In genomic region chr21:38810034-38810825, GRCh38 we compare ENCODE assay signal across 13 cellular contexts. TPM values are rescaled to one million over a fixed set of nuclear protein-coding genes. Genes with fewer than 3 reads are reported as not detected.
A peak's percentile ranks its signal among the peaks of the same experiment; 100 is the strongest.
DNase-seq lines count a peak whose midpoint lies in the region; ATAC-seq and TF ChIP-seq lines count a peak whose summit lies in the region.
"Had no signal": no experiment of that assay in that cellular context is flagged by ENCODE, and none has a peak within 500 bp of the region (broad histone marks: within the 10 kb centered on the region; RNA-seq: fewer than 3 reads in every experiment).

No MANE protein-coding gene starts in this region.

- H3K27me3 ChIP-seq in HUES48 (ENCODE audit: control insufficient read depth, insufficient read depth, low read length) = no peaks in the 10 kb centered on the region
- H3K27me3 ChIP-seq in hepatocyte = no peaks in the 10 kb centered on the region
- peaks cover 0 to 5% (median 0%) of the 10 kb centered on the region in 7 donors for H3K27me3 ChIP-seq in spleen (replicated peaks in 1 of 7)

- DNase-seq in amniotic epithelial cell (ENCODE audit: low read depth) (peak; percentile 65), hepatocyte (ENCODE audit: low spot score) (no peak), spleen (no peak), amniotic stem cell (lab: John Stamatoyannopoulos, UW) (no peak), AG20443 (ENCODE audit: low spot score) (no peak)
- no peak for DNase-seq in activated CD4-positive, CD25-positive, alpha-beta regulatory T cell (lab: John Stamatoyannopoulos, UW)
- DNase-seq: activated CD4-positive, CD25-positive, alpha-beta regulatory T cell treated with anti-CD3 and anti-CD28 coated beads, Interleukin-2, amount 50 U/mL, for 72 hours; activated naive CD4-positive, alpha-beta T cell; effector memory CD4-positive, alpha-beta T cell; NCI-H187 treated with DMSO at 0.1 percent for 48 hours had no signal

- TF ChIP-seq CTCF in hepatocyte (IDR thresholded peaks at IDR 0.05; ENCODE audit: poor library complexity) (no peak), spleen (IDR thresholded peaks at IDR 0.05 in 8 of 11, conservative IDR thresholded peaks at IDR 0.05 in 3 of 11) (no peak)

- TF ChIP-seq POLR2A in spleen (IDR thresholded peaks at IDR 0.05) = no peak

- H2AFZ ChIP-seq in hepatocyte = no peak overlapping the region

- H3K4me1 ChIP-seq in HUES48 (ENCODE audit: control insufficient read depth, insufficient read depth, low read length) = peaks cover 71% of the 10 kb centered on the region
- H3K4me1 ChIP-seq in hepatocyte (ENCODE audit: insufficient read depth) = peaks cover 25% of the 10 kb centered on the region
- H3K4me1 ChIP-seq in spleen = peaks cover 5 to 84% (median 41%) of the 10 kb centered on the region in 6 donors

- 81% methylated on average over 8 of the region's 8 CpGs for WGBS in hepatocyte (ENCODE audit: low lambda C conversion rate, missing lambda C conversion rate)
- WGBS in spleen, 5 donors = 63 to 75% (median 73%) methylated on average over 8 of the region's 8 CpGs

- intact Hi-C loops in spleen (cut with DNase I; ENCODE audit: low total_unique reads) = no loop called here

- H3K9ac ChIP-seq in HUES48 (ENCODE audit: low read depth, low read length) = no peak overlapping the region

- peak overlapping the region; percentile 72 for H3K4me2 ChIP-seq in hepatocyte

- peak overlapping the region; percentile 94 for H3K27ac ChIP-seq in HUES48 (ENCODE audit: low read depth, low read length)
- peak overlapping the region; percentile 97 for H3K27ac ChIP-seq in hepatocyte
- peak overlapping the region; percentile 58 to 99 (median 98) for H3K27ac ChIP-seq in spleen

- H3K4me3 ChIP-seq in HUES48 (ENCODE audit: low read depth, low read length) = no peak overlapping the region
- H3K4me3 ChIP-seq in hepatocyte = no peak overlapping the region
- peak overlapping the region in 7 of 8 donors; percentile 28 to 90 (median 78) for H3K4me3 ChIP-seq in spleen
- H3K4me3 ChIP-seq: GM12878 had no signal

- ATAC-seq in HG03571 (IDR thresholded peaks at IDR 0.05; ENCODE audit: unreplicated experiment) = no peak
- ATAC-seq: GM12878 had no signal

- peaks cover 89% of the 10 kb centered on the region for H3K79me2 ChIP-seq in hepatocyte

- H4K20me1 ChIP-seq in hepatocyte (ENCODE audit: insufficient read depth, poor library complexity, severe bottlenecking) = peaks cover 53% of the 10 kb centered on the region

- H3K36me3 ChIP-seq in HUES48 (ENCODE audit: control insufficient read depth, insufficient read depth, low read length) (peaks cover 53% of the 10 kb centered on the region), hepatocyte (replicated peaks; ENCODE audit: insufficient read depth, low read depth) (peaks cover 11% of the 10 kb centered on the region), spleen (peaks cover 2 to 70% (median 39%) of the 10 kb centered on the region in 6 donors)

- H3K9me3 ChIP-seq in HUES48 (ENCODE audit: control insufficient read depth, insufficient read depth, low read length) (no peaks in the 10 kb centered on the region; the same call in 1 of the 2 replicates), hepatocyte (ENCODE audit: low read depth) (no peaks in the 10 kb centered on the region), spleen (no peaks in the 10 kb centered on the region)

- no peaks in the 10 kb centered on the region for H3K9me2 ChIP-seq in hepatocyte (replicated peaks; ENCODE audit: insufficient read depth)

RNA-seq across cellular contexts. Expression of gene ETS2, which starts 4.5 kb away (rescaled TPM):
- 91.9 and 95.1 TPM in 2 replicates for total RNA-seq in hepatocyte
- 104 and 106 TPM in 2 replicates for polyA plus RNA-seq in hepatocyte
- 100 to 1,000 TPM; 287 to 590 (median 388) TPM for total RNA-seq in spleen
- 100 to 1,000 TPM in 1 of 3 donors, 10 to 100 TPM in 2; 44.4 to 113 (median 44.6) TPM for polyA plus RNA-seq in spleen

Comparison
In these comparisons a context has a peak if more than half of its experiments do, and no peak if none do; other contexts are left out.
1. H3K4me3 ChIP-seq: peak in spleen (7 of 8); none in HUES48 (single experiment) and hepatocyte (single experiment).
2. Peak in every context shown above with its lines, with median percentiles within 50 percentile points of each other: H3K27ac ChIP-seq.